Comparison of ENCODE assay signal across 7 cellular contexts in the genomic region with DNA sequence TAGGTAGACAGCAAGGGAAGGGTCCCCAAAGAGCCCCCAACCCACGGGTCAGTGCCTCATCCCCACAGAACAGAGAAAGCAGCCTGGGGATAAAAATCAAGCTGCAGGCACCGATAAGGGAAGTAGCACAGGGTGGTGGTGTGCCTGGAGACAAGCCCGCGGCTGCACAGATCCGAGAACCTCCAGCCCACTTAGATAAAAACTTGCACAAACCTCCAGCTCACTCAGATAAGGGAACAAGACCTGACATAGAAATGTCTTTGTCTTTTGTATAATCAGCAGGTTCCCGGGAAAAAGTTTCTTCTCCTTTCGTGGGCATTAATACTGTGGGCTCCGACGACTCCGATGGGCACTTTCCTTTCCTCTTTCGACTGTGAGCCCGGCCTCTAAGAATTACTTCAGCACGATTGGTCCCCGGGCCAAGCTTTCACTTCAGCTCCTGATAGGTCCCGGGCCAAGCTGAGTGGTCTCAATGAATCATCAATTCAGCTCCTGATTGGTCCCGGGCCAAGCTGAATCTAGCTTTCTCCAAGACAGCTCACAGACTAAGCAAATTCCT. TPM values are rescaled to one million over a fixed set of nuclear protein-coding genes. Genes with fewer than 3 reads are reported as not detected.
DNase-seq lines count a peak whose midpoint lies in the region; ATAC-seq and TF ChIP-seq lines count a peak whose summit lies in the region.

No MANE protein-coding gene starts in this region.

- CTCF ChIA-PET in SK-N-SH (lab: Yijun Ruan, JAX): interaction anchor here (0.9 to 3.1 kb wide), 2 partner anchors 83 to 202 kb away, joined by 3 to 16 read pairs; partner anchors contain the start of gene SAT1

- H3K79me2 ChIP-seq in SK-N-SH (ENCODE audit: insufficient read depth): no peaks in the 10 kb centered on the region

- no peak overlapping the region for H3K9ac ChIP-seq in SK-N-SH

- TF ChIP-seq CTCF in HFFc6 (IDR thresholded peaks at IDR 0.05) (no peak), SK-N-SH (IDR thresholded peaks at IDR 0.05) (no peak), fibroblast of villous mesenchyme (IDR thresholded peaks at IDR 0.05; ENCODE audit: insufficient read depth, low read depth, low read length) (no peak)

- POLR2A ChIA-PET in SK-N-SH (lab: Yijun Ruan, JAX): no interaction called here

- H3K9me2 ChIP-seq in SK-N-SH: no peaks in the 10 kb centered on the region

- peaks cover 23% of the 10 kb centered on the region for H3K27me3 ChIP-seq in SK-N-SH (ENCODE audit: insufficient read depth)

- H3K27ac Mint-ChIP-seq in HFFc6: 0 out of 2 replicates have a peak overlapping the region, but pooled peaks have one; percentile 16

- H3K27me3 Mint-ChIP-seq in HFFc6 (ENCODE audit: insufficient read depth): no peaks in the 10 kb centered on the region

- TF ChIP-seq RAD21 in SK-N-SH (IDR thresholded peaks at IDR 0.05; ENCODE audit: low read length): no peak

- WGBS in SK-N-SH (ENCODE audit: low lambda C conversion rate): 43% methylated on average over 16 of the region's 16 CpGs

- ATAC-seq in GM21515 (IDR thresholded peaks at IDR 0.05; ENCODE audit: unreplicated experiment): no peak
- ATAC-seq in GM21737 (IDR thresholded peaks at IDR 0.05; ENCODE audit: unreplicated experiment): no peak

- H3K9me3 Mint-ChIP-seq in HFFc6: no peaks in the 10 kb centered on the region

- H3K4me2 ChIP-seq in SK-N-SH: peak overlapping the region; percentile 63; the same call in 1 of the 2 replicates

- H3K9me3 ChIP-seq in SK-N-SH: no peaks in the 10 kb centered on the region

- TF ChIP-seq EP300 in SK-N-SH (IDR thresholded peaks at IDR 0.05; ENCODE audit: borderline replicate concordance in 1 of 2, low read depth in 1 of 2, low read length in 1 of 2): no peak

- H3F3A ChIP-seq in SK-N-SH (replicated peaks; ENCODE audit: insufficient read depth): peaks cover 7% of the 10 kb centered on the region

- H3K4me1 Mint-ChIP-seq in HFFc6 (ENCODE audit: low read depth): no peaks in the 10 kb centered on the region

- no peak overlapping the region for H3K4me3 Mint-ChIP-seq in HFFc6

- peaks cover 3% of the 10 kb centered on the region; the same call in 1 of the 2 replicates for H3K36me3 Mint-ChIP-seq in HFFc6 (ENCODE audit: low read depth)

- peaks cover 9 to 16% of the 10 kb centered on the region in 2 experiments for H3K36me3 ChIP-seq in SK-N-SH (replicated peaks in 1 of 2; ENCODE audit: control insufficient read depth in 1 of 2, insufficient read depth in 2 of 2, low read length in 1 of 2)

- H3K4me1 ChIP-seq in SK-N-SH (ENCODE audit: control insufficient read depth in 1 of 2, insufficient read depth in 2 of 2, low read depth in 1 of 2, low read length in 1 of 2): no peaks in the 10 kb centered on the region

- no peak overlapping the region for H3K27ac ChIP-seq in SK-N-SH (ENCODE audit: low read depth in 2 of 2, low read length in 1 of 2)

- no peak for DNase-seq in HFFc6
- no peak for DNase-seq in SK-N-SH
- DNase-seq in fibroblast of villous mesenchyme (ENCODE audit: low read depth): peak; percentile 34
- DNase-seq in stimulated activated CD8-positive, alpha-beta memory T cell treated with anti-CD3 and anti-CD28 coated beads, Interleukin-7, amount 100 ng/mL, for 48 hours (ENCODE audit: extremely low read depth in 1 of 2, low read depth in 1 of 2): peak; percentile 11 to 16
- no peak for DNase-seq in NCI-H1092 (lab: John Stamatoyannopoulos, UW)

- H3K4me3 ChIP-seq in SK-N-SH (ENCODE audit: low read depth in 2 of 2, low read length in 1 of 2) (peak overlapping the region in 1 of 2 experiments; percentile 20; a peak in 1 of 4 replicates), fibroblast of villous mesenchyme (ENCODE audit: low read depth, low read length) (peak overlapping the region; percentile 35)

- H2AFZ ChIP-seq in SK-N-SH (ENCODE audit: low read depth): no peak overlapping the region

- H4K20me1 ChIP-seq in SK-N-SH (ENCODE audit: insufficient read depth): no peaks in the 10 kb centered on the region

TF ChIP-seq in SK-N-SH, 30 proteins besides CTCF, POLR2A, EP300 and RAD21:
- TF ChIP-seq RFX5 (IDR thresholded peaks at IDR 0.05; ENCODE audit: low read length) (no peak), GABPA (IDR thresholded peaks at IDR 0.05; ENCODE audit: low read depth) (no peak), TAF1 (IDR thresholded peaks at IDR 0.05; ENCODE audit: borderline replicate concordance, low read depth, low read length) (no peak), ELF1 (IDR thresholded peaks at IDR 0.05) (no peak), GATA2 (CRISPR knock-in tag; IDR thresholded peaks at IDR 0.05) (no peak)

RNA-seq across cellular contexts. Expression of gene PRDX4, which starts 32.4 kb away (rescaled TPM):
- 100 to 1,000 TPM; 125 to 149 (median 136) TPM for total RNA-seq in HFFc6 (2021; fragmentation: NEBNext Ultra II Directional; extraction: Animal tissue kit (Norgen Biotek cat#: 25700))
- 140 and 164 TPM in 2 replicates for polyA plus RNA-seq in SK-N-SH (2012; rRNA removed)
- 181 and 191 TPM in 2 replicates for polyA plus RNA-seq in SK-N-SH (2012; cell fraction: cytosol; rRNA removed)
- 48.7 and 64.8 TPM in 2 replicates for polyA plus RNA-seq in SK-N-SH (2012; cell fraction: nucleus; rRNA removed)
- total RNA-seq in fibroblast of villous mesenchyme: 160 and 216 TPM in 2 replicates

RNA-seq across cellular contexts. Expression of gene ACOT9, which starts 43.4 kb away (rescaled TPM):
- 10 to 100 TPM; 49.1 to 52.8 (median 50.3) TPM for total RNA-seq in HFFc6 (2021; fragmentation: NEBNext Ultra II Directional; extraction: Animal tissue kit (Norgen Biotek cat#: 25700))
- 23.7 and 32.4 TPM in 2 replicates for polyA plus RNA-seq in SK-N-SH (2012; rRNA removed)
- 24.8 and 27.9 TPM in 2 replicates for polyA plus RNA-seq in SK-N-SH (2012; cell fraction: cytosol; rRNA removed)
- 43.3 and 77.6 TPM in 2 replicates for polyA plus RNA-seq in SK-N-SH (2012; cell fraction: nucleus; rRNA removed)
- 69.5 and 72.8 TPM in 2 replicates for total RNA-seq in fibroblast of villous mesenchyme

Comparison
In these comparisons a context has a peak if more than half of its experiments do, and no peak if none do; other contexts are left out.
1. DNase-seq: peak in fibroblast of villous mesenchyme (single experiment) and stimulated activated CD8-positive, alpha-beta memory T cell treated with anti-CD3 and anti-CD28 coated beads, Interleukin-7, amount 100 ng/mL, for 48 hours (2 of 2); none in HFFc6 (single experiment), SK-N-SH (single experiment) and NCI-H1092 (single experiment).